ENCODE assay signal across 8 cellular contexts in genomic region chr21:42040411-42041180, GRCh38. TPM values are rescaled to one million over a fixed set of nuclear protein-coding genes. Genes with fewer than 3 reads are reported as not detected.
DNase-seq lines count a peak whose midpoint lies in the region; ATAC-seq and TF ChIP-seq lines count a peak whose summit lies in the region.
"Had no signal": no experiment of that assay in that cellular context is flagged by ENCODE, and none has a peak within 500 bp of the region (broad histone marks: within the 10 kb centered on the region; RNA-seq: fewer than 3 reads in every experiment).

No MANE protein-coding gene starts in this region.

- POLR2A ChIA-PET in CD8-positive, alpha-beta T cell (lab: Charles Lee), result interaction anchor here (0.7 kb wide), 1 partner anchor 21 kb away, joined by 3 read pairs; no protein-coding TSS in a partner anchor

- peak overlapping the region in 1 of 2 donors; percentile 55 for H3K27ac ChIP-seq in uterus
- H3K27ac ChIP-seq in CD8-positive, alpha-beta T cell (ENCODE audit: low read depth, low read length), result no peak overlapping the region
- H3K27ac ChIP-seq: KMS-11 had no signal

- peak overlapping the region in 3 of 5 experiments; percentile 26 to 86 (median 80) for H3K27ac Mint-ChIP-seq in brain
- H3K27ac Mint-ChIP-seq in CD8-positive, alpha-beta T cell, result no peak overlapping the region

- H3K4me1 Mint-ChIP-seq in brain, result peaks cover 49% of the 10 kb centered on the region
- H3K4me1 Mint-ChIP-seq in CD8-positive, alpha-beta T cell (ENCODE audit: low read depth), result peaks cover 6% of the 10 kb centered on the region

- H3K9me3 ChIP-seq in uterus, result no peaks in the 10 kb centered on the region
- no peaks in the 10 kb centered on the region for H3K9me3 ChIP-seq in CD8-positive, alpha-beta T cell (ENCODE audit: low read length)

- H3K4me1 ChIP-seq in uterus, result peaks cover 0 to 8% of the 10 kb centered on the region in 2 donors
- H3K4me1 ChIP-seq in CD8-positive, alpha-beta T cell (ENCODE audit: insufficient read depth, low read length), result no peaks in the 10 kb centered on the region

- no peaks in the 10 kb centered on the region for H3K36me3 Mint-ChIP-seq in brain
- no peaks in the 10 kb centered on the region for H3K36me3 Mint-ChIP-seq in CD8-positive, alpha-beta T cell

- TF ChIP-seq CTCF in brain (conservative IDR thresholded peaks at IDR 0.05) (no peak), kidney epithelial cell (IDR thresholded peaks at IDR 0.05; ENCODE audit: insufficient read depth, low read length, poor library complexity, severe bottlenecking) (no peak), uterus (IDR thresholded peaks at IDR 0.05) (no peak)
- no peak for TF ChIP-seq CTCF in CD8-positive, alpha-beta T cell (IDR thresholded peaks at IDR 0.05)

- ATAC-seq in HG02798 (IDR thresholded peaks at IDR 0.05; ENCODE audit: poor library complexity, unreplicated experiment), result no peak
- ATAC-seq in CD8-positive, alpha-beta T cell, result no peak

- H3K4me3 ChIP-seq in kidney epithelial cell (ENCODE audit: low read depth, low read length) (no peak overlapping the region), uterus (no peak overlapping the region)
- no peak overlapping the region for H3K4me3 ChIP-seq in CD8-positive, alpha-beta T cell (ENCODE audit: low read depth, low read length)

- H3K36me3 ChIP-seq in kidney epithelial cell (ENCODE audit: control insufficient read depth, insufficient read depth, low read length), result no peaks in the 10 kb centered on the region
- no peaks in the 10 kb centered on the region for H3K36me3 ChIP-seq in uterus
- no peaks in the 10 kb centered on the region for H3K36me3 ChIP-seq in CD8-positive, alpha-beta T cell (ENCODE audit: insufficient read depth, low read length)

- no peak for TF ChIP-seq POLR2A in uterus (IDR thresholded peaks at IDR 0.05)

- H3K27me3 ChIP-seq in kidney epithelial cell (ENCODE audit: control insufficient read depth, insufficient read depth, low read length) (no peaks in the 10 kb centered on the region), uterus (no peaks in the 10 kb centered on the region)
- H3K27me3 ChIP-seq in CD8-positive, alpha-beta T cell (ENCODE audit: insufficient read depth, low read length), result no peaks in the 10 kb centered on the region

- DNase-seq in HT1080 (ENCODE audit: low read depth), result peak; percentile 98
- DNase-seq in kidney epithelial cell (ENCODE audit: low read depth), result peak; percentile 100
- peak; percentile 37 to 58 for DNase-seq in uterus
- no peak for DNase-seq in CD8-positive, alpha-beta T cell
- DNase-seq in activated T-cell treated with anti-CD3 and anti-CD28 coated beads for 4 hours, result no peak

- H3K9me3 Mint-ChIP-seq in brain, result peaks cover 3 to 14% (median 13%) of the 10 kb centered on the region in 5 experiments
- no peaks in the 10 kb centered on the region for H3K9me3 Mint-ChIP-seq in CD8-positive, alpha-beta T cell

- CTCF ChIA-PET in CD8-positive, alpha-beta T cell (lab: Charles Lee), result interaction anchor here (0.9 to 1.8 kb wide), 2 partner anchors 20 to 67 kb away, joined by 3 to 4 read pairs; no protein-coding TSS in a partner anchor

- intact Hi-C loops in uterus (cut with DNase I; ENCODE audit: low total_unique reads), result no loop called here
- intact Hi-C loops in CD8-positive, alpha-beta T cell (cut with DNase I, micrococcal nuclease), result loop anchor here in 1 of 2 experiments (10.0 kb wide), 1 partner anchor 954 kb away; no protein-coding TSS in a partner anchor

- H3K27me3 Mint-ChIP-seq in brain, result peaks cover 7% of the 10 kb centered on the region
- H3K27me3 Mint-ChIP-seq in CD8-positive, alpha-beta T cell (ENCODE audit: low read depth), result no peaks in the 10 kb centered on the region

- peak overlapping the region in 2 of 5 experiments; percentile 35 to 63 for H3K4me3 Mint-ChIP-seq in brain
- H3K4me3 Mint-ChIP-seq in CD8-positive, alpha-beta T cell, result no peak overlapping the region

RNA-seq across cellular contexts. Expression of gene ZBTB21, which starts 30.4 kb away (rescaled TPM):
- 8.3 and 11.3 TPM in 2 replicates for total RNA-seq in HT1080 (2014; rRNA removed; shearing (Covaris generic))
- 6.4 and 10.0 TPM in 2 replicates for polyA plus RNA-seq in HT1080 (2015; cell fraction: cytosol; rRNA removed)
- 11.9 and 16.2 TPM in 2 replicates for polyA plus RNA-seq in HT1080 (2015; cell fraction: nucleus; rRNA removed)
- polyA plus RNA-seq in brain (ENCODE audit: insufficient read depth, low read depth, low replicate concordance), result 8.6 TPM
- total RNA-seq in kidney epithelial cell (13.1 and 13.8 TPM in 2 replicates), uterus (10 to 100 TPM in 3 of 4 donors, 1 to 10 TPM in 1; 2.8 to 29.9 (median 14.4) TPM)
- total RNA-seq in CD8-positive, alpha-beta T cell, result 100 to 1,000 TPM; 130 to 141 TPM

RNA-seq across cellular contexts. Expression of gene UMODL1, which starts 30.5 kb away (rescaled TPM):
- not detected in 2 replicates for total RNA-seq in HT1080 (2014; rRNA removed; shearing (Covaris generic))
- not detected in 2 replicates for polyA plus RNA-seq in HT1080 (2015; cell fraction: cytosol; rRNA removed)
- not detected in 2 replicates for polyA plus RNA-seq in HT1080 (2015; cell fraction: nucleus; rRNA removed)
- polyA plus RNA-seq in brain (ENCODE audit: insufficient read depth, low read depth, low replicate concordance), result 3.3 TPM
- not detected in 2 replicates for total RNA-seq in kidney epithelial cell
- total RNA-seq in uterus, result not detected
- total RNA-seq in CD8-positive, alpha-beta T cell, result under 1 TPM; 0.50 to 0.54 TPM

Comparison
In these comparisons a context has a peak if more than half of its experiments do, and no peak if none do; other contexts are left out.
1. DNase-seq: peak in HT1080 (single experiment), kidney epithelial cell (single experiment) and uterus (2 of 2); none in CD8-positive, alpha-beta T cell (0 of 7) and activated T-cell treated with anti-CD3 and anti-CD28 coated beads for 4 hours (single experiment).